Comparison of ENCODE assay signal across 9 cellular contexts in genomic region chr15:60787737-60788513, GRCh38.
DNase-seq lines count a peak whose midpoint lies in the region; ATAC-seq, FAIRE-seq and TF ChIP-seq lines count a peak whose summit lies in the region.
"Had no signal": no experiment of that assay in that cellular context is flagged by ENCODE, and none has a peak within 500 bp of the region (broad histone marks: within the 10 kb centered on the region; RNA-seq: fewer than 3 reads in every experiment).

No MANE protein-coding gene starts in this region.

- CTCF ChIA-PET in AG04449 (lab: Yijun Ruan, JAX), result interaction anchor here (0.7 to 3.5 kb wide), 4 partner anchors 9 to 267 kb away, joined by 3 to 21 read pairs (median 4); no protein-coding TSS in a partner anchor

- DNase-seq in AG04449 (ENCODE audit: low read depth, low spot score), result no peak
- no peak for DNase-seq in activated T-helper 1 cell treated with anti-CD3 and anti-CD28 coated beads, Interleukin-12 subunit alpha, Interleukin-12 subunit beta, Interleukin-2, Interleukin-4 antibody, amounts not matched to agents 30 ng/mL and 10 ng/mL and 1 ng/mL, durations not matched to agents 14 hours and 24 hours and 36 hours (ENCODE audit: low spot score)
- no peak for DNase-seq in left lung
- DNase-seq in T1000 (lab: John Stamatoyannopoulos, UW), result no peak
- no peak for DNase-seq in GM12891 (ENCODE audit: insufficient read length, low spot score)

- ATAC-seq in HG02798 (IDR thresholded peaks at IDR 0.05; ENCODE audit: poor library complexity, unreplicated experiment) (peak; percentile 37), left lung (peak; percentile 12), HG03520 (IDR thresholded peaks at IDR 0.05; ENCODE audit: unreplicated experiment) (no peak), HG03135 (IDR thresholded peaks at IDR 0.05; ENCODE audit: unreplicated experiment) (no peak)

- H3K27me3 ChIP-seq in left lung, result no peaks in the 10 kb centered on the region

- no peaks in the 10 kb centered on the region for H3K36me3 ChIP-seq in left lung

- peaks cover 0 to 9% of the 10 kb centered on the region in 2 donors for H3K9me3 ChIP-seq in left lung

- TF ChIP-seq POLR2A in GM12891 (IDR thresholded peaks at IDR 0.05; ENCODE audit: low read depth, low read length), result no peak

- POLR2A ChIA-PET in AG04449 (lab: Yijun Ruan, JAX), result no interaction called here

- no peak overlapping the region for H3K4me3 ChIP-seq in AG04449 (ENCODE audit: low read depth, low read length)
- no peak overlapping the region for H3K4me3 ChIP-seq in left lung

- H3K36me3 Mint-ChIP-seq in activated T-helper 1 cell treated with anti-CD3 and anti-CD28 coated beads, Interleukin-12 subunit alpha, Interleukin-12 subunit beta, Interleukin-2, Interleukin-4 antibody, amounts not matched to agents 30 ng/mL and 10 ng/mL and 1 ng/mL, durations not matched to agents 14 hours and 24 hours and 36 hours (ENCODE audit: low read depth), result peaks cover 6% of the 10 kb centered on the region

- peak; percentile 30 for TF ChIP-seq CTCF in AG04449 (IDR thresholded peaks at IDR 0.05; ENCODE audit: insufficient read depth, low read length, missing control alignments)
- TF ChIP-seq CTCF in left lung (IDR thresholded peaks at IDR 0.05), result no peak

- H3K9me3 Mint-ChIP-seq in activated T-helper 1 cell treated with anti-CD3 and anti-CD28 coated beads, Interleukin-12 subunit alpha, Interleukin-12 subunit beta, Interleukin-2, Interleukin-4 antibody, amounts not matched to agents 30 ng/mL and 10 ng/mL and 1 ng/mL, durations not matched to agents 14 hours and 24 hours and 36 hours, result peaks cover 11% of the 10 kb centered on the region

- FAIRE-seq in GM12891 (lab: Jason Lieb, UNC), result no peak

- peak overlapping the region; percentile 52 for H3K27ac Mint-ChIP-seq in activated T-helper 1 cell treated with anti-CD3 and anti-CD28 coated beads, Interleukin-12 subunit alpha, Interleukin-12 subunit beta, Interleukin-2, Interleukin-4 antibody, amounts not matched to agents 30 ng/mL and 10 ng/mL and 1 ng/mL, durations not matched to agents 14 hours and 24 hours and 36 hours

- no peaks in the 10 kb centered on the region for H3K27me3 Mint-ChIP-seq in activated T-helper 1 cell treated with anti-CD3 and anti-CD28 coated beads, Interleukin-12 subunit alpha, Interleukin-12 subunit beta, Interleukin-2, Interleukin-4 antibody, amounts not matched to agents 30 ng/mL and 10 ng/mL and 1 ng/mL, durations not matched to agents 14 hours and 24 hours and 36 hours (ENCODE audit: insufficient read depth)
- H3K27me3 Mint-ChIP-seq: activated naive CD8-positive, alpha-beta T cell had no signal

- H3K27ac ChIP-seq in left lung, result no peak overlapping the region

- intact Hi-C loops in activated T-helper 1 cell treated with anti-CD3 and anti-CD28 coated beads, Interleukin-12 subunit alpha, Interleukin-12 subunit beta, Interleukin-2, Interleukin-4 antibody, amounts not matched to agents 30 ng/mL and 10 ng/mL and 1 ng/mL, durations not matched to agents 14 hours and 24 hours and 36 hours (cut with micrococcal nuclease), result no loop called here
- intact Hi-C loops in left lung (cut with DNase I), result no loop called here

- peaks cover 49% of the 10 kb centered on the region for H3K4me1 Mint-ChIP-seq in activated T-helper 1 cell treated with anti-CD3 and anti-CD28 coated beads, Interleukin-12 subunit alpha, Interleukin-12 subunit beta, Interleukin-2, Interleukin-4 antibody, amounts not matched to agents 30 ng/mL and 10 ng/mL and 1 ng/mL, durations not matched to agents 14 hours and 24 hours and 36 hours (ENCODE audit: low read depth)

- H3K4me1 ChIP-seq in left lung, result peaks cover 0 to 5% of the 10 kb centered on the region in 2 donors

- H3K4me3 Mint-ChIP-seq in activated T-helper 1 cell treated with anti-CD3 and anti-CD28 coated beads, Interleukin-12 subunit alpha, Interleukin-12 subunit beta, Interleukin-2, Interleukin-4 antibody, amounts not matched to agents 30 ng/mL and 10 ng/mL and 1 ng/mL, durations not matched to agents 14 hours and 24 hours and 36 hours, result no peak overlapping the region
- H3K4me3 Mint-ChIP-seq: activated naive CD8-positive, alpha-beta T cell had no signal

TF ChIP-seq in GM12891, 5 proteins besides CTCF, POLR2A, EP300 and RAD21:
- TF ChIP-seq SPI1 (IDR thresholded peaks at IDR 0.05; ENCODE audit: low read depth, low read length), result no peak
- no peak for TF ChIP-seq TAF1 (IDR thresholded peaks at IDR 0.05; ENCODE audit: low read depth, low read length)
- no peak for TF ChIP-seq POLR2AphosphoS5 (IDR thresholded peaks at IDR 0.05; ENCODE audit: low read depth, low read length)
- TF ChIP-seq PAX5 (IDR thresholded peaks at IDR 0.05; ENCODE audit: insufficient read depth, low read length, severe bottlenecking), result no peak
- no peak for TF ChIP-seq POU2F2 (IDR thresholded peaks at IDR 0.05; ENCODE audit: low read depth, low read length)
TF ChIP-seq in GM12891: peak in this region for 0.

Comparison
In these comparisons a context has a peak if more than half of its experiments do, and no peak if none do; other contexts are left out.
1. ATAC-seq: peak in HG02798 (single experiment) and left lung (single experiment); none in HG03520 (single experiment) and HG03135 (single experiment).